In the genomic region with DNA sequence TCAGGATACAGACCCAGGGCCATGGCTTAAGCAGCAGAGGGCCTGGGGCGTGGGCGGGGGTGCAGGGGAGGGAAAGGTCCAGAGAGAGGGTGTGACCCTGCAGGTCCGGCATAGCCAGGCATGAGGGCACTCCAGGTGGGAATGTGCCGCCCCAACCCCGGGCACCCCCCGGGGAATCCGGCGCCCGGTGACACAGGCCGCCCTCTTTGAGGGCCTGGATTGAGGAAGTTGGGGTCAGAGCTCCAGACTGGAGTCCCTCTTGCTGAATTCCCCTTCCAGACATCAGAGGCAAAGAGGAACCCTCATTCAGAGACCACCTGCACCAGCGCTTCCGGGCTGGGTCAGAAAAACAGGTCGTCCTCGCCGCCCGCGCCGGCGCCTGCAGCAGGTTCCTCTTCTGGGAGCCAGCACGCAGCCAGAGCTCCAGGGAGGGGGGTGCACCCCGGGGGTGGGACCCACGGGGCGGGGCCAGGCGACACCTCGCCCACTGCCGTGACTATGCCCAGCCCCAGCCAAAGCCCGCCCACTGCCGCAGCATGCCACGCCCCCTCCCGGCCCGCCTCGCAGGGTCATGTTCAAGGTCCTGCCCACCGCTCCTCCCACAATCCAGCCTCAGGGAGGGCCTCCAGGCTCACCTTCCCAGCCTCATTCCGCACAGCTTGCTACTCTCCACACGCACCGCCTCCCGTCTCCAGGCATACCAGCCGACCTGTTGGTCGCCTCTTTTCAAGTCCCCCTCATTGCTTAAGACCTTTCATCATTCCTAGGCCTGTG, we compare ENCODE assay signal across 1 cellular context.
TF ChIP-seq lines count a peak whose summit lies in the region.

No MANE protein-coding gene starts in this region.

TF ChIP-seq in HepG2, 621 proteins besides CTCF, POLR2A, EP300 and RAD21 (continued from another document and continues in another):
- TF ChIP-seq, protein P1, sequence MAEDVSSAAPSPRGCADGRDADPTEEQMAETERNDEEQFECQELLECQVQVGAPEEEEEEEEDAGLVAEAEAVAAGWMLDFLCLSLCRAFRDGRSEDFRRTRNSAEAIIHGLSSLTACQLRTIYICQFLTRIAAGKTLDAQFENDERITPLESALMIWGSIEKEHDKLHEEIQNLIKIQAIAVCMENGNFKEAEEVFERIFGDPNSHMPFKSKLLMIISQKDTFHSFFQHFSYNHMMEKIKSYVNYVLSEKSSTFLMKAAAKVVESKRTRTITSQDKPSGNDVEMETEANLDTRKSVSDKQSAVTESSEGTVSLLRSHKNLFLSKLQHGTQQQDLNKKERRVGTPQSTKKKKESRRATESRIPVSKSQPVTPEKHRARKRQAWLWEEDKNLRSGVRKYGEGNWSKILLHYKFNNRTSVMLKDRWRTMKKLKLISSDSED (CRISPR knock-in tag; IDR thresholded peaks at IDR 0.05), result no peak
- TF ChIP-seq SMARCE1 (IDR thresholded peaks at IDR 0.05; ENCODE audit: borderline replicate concordance) (no peak), ZFP62 (CRISPR knock-in tag; IDR thresholded peaks at IDR 0.05) (no peak), PATZ1 (CRISPR knock-in tag; IDR thresholded peaks at IDR 0.05) (peak; percentile 60; the same call in 1 of the 2 replicates), ZSCAN12 (CRISPR knock-in tag; IDR thresholded peaks at IDR 0.05) (no peak), HOXA5 (CRISPR knock-in tag; IDR thresholded peaks at IDR 0.05) (0 out of 2 replicates have a peak, but pooled peaks have one; percentile 49), ZNF614 (CRISPR knock-in tag; IDR thresholded peaks at IDR 0.05; ENCODE audit: borderline replicate concordance) (no peak; the same call in 1 of the 2 replicates), ZKSCAN8 (CRISPR knock-in tag; IDR thresholded peaks at IDR 0.05; ENCODE audit: borderline replicate concordance) (no peak), PCBP1 (IDR thresholded peaks at IDR 0.05; ENCODE audit: borderline replicate concordance, low read depth, low read length) (no peak), ZNF850 (CRISPR knock-in tag; conservative IDR thresholded peaks at IDR 0.05) (no peak), ZBTB49 (CRISPR knock-in tag; IDR thresholded peaks at IDR 0.05; ENCODE audit: borderline replicate concordance) (no peak), ZNF263 (CRISPR knock-in tag; IDR thresholded peaks at IDR 0.05) (peak; percentile 73), ELF1 (CRISPR knock-in tag; IDR thresholded peaks at IDR 0.05) (no peak), ZNF780A (CRISPR knock-in tag; IDR thresholded peaks at IDR 0.05) (no peak), RERE (CRISPR knock-in tag; IDR thresholded peaks at IDR 0.05; ENCODE audit: low read depth) (peak; percentile 63; the same call in 1 of the 2 replicates), MXD1 (CRISPR knock-in tag; IDR thresholded peaks at IDR 0.05) (no peak), SIN3B (IDR thresholded peaks at IDR 0.05; ENCODE audit: low read length) (no peak), CHD4 (IDR thresholded peaks at IDR 0.05; ENCODE audit: borderline replicate concordance, low read length) (no peak), CAMTA2 (CRISPR knock-in tag; IDR thresholded peaks at IDR 0.05; ENCODE audit: borderline replicate concordance) (no peak), BATF2 (CRISPR knock-in tag; IDR thresholded peaks at IDR 0.05) (no peak), ZNF841 (CRISPR knock-in tag; IDR thresholded peaks at IDR 0.05; ENCODE audit: borderline replicate concordance) (no peak), ZNF343 (CRISPR knock-in tag; IDR thresholded peaks at IDR 0.05) (no peak), USF2 (IDR thresholded peaks at IDR 0.05; ENCODE audit: low read depth, low read length) (no peak), USF2 (CRISPR knock-in tag; IDR thresholded peaks at IDR 0.05; ENCODE audit: borderline replicate concordance) (no peak), NFIB (CRISPR knock-in tag; IDR thresholded peaks at IDR 0.05; ENCODE audit: borderline replicate concordance) (no peak), SSRP1 (CRISPR knock-in tag; IDR thresholded peaks at IDR 0.05) (no peak), CENPT (CRISPR knock-in tag; IDR thresholded peaks at IDR 0.05; ENCODE audit: low read depth) (no peak), KDM4B (CRISPR knock-in tag; IDR thresholded peaks at IDR 0.05) (no peak), ZIK1 (CRISPR knock-in tag; IDR thresholded peaks at IDR 0.05; ENCODE audit: borderline replicate concordance, low read depth) (no peak), SP1 (IDR thresholded peaks at IDR 0.05) (no peak), SP1 (CRISPR knock-in tag; IDR thresholded peaks at IDR 0.05) (peak; percentile 92)
- TF ChIP-seq, protein P2, sequence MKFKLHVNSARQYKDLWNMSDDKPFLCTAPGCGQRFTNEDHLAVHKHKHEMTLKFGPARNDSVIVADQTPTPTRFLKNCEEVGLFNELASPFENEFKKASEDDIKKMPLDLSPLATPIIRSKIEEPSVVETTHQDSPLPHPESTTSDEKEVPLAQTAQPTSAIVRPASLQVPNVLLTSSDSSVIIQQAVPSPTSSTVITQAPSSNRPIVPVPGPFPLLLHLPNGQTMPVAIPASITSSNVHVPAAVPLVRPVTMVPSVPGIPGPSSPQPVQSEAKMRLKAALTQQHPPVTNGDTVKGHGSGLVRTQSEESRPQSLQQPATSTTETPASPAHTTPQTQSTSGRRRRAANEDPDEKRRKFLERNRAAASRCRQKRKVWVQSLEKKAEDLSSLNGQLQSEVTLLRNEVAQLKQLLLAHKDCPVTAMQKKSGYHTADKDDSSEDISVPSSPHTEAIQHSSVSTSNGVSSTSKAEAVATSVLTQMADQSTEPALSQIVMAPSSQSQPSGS (CRISPR knock-in tag; IDR thresholded peaks at IDR 0.05), result no peak
- TF ChIP-seq, protein P3, sequence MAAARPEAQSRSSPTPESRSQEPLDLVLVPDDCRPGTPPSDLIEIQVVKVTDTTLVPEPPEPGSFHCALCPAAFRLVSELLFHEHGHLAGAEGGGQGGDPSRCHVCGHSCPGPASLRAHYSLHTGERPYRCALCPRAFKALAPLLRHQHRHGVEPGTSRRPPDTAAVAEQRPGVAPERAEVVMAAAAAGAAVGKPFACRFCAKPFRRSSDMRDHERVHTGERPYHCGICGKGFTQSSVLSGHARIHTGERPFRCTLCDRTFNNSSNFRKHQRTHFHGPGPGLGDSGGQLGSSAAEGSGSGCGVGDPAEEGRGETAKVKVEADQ (CRISPR knock-in tag; IDR thresholded peaks at IDR 0.05; ENCODE audit: borderline replicate concordance), result no peak
- TF ChIP-seq, protein P4, sequence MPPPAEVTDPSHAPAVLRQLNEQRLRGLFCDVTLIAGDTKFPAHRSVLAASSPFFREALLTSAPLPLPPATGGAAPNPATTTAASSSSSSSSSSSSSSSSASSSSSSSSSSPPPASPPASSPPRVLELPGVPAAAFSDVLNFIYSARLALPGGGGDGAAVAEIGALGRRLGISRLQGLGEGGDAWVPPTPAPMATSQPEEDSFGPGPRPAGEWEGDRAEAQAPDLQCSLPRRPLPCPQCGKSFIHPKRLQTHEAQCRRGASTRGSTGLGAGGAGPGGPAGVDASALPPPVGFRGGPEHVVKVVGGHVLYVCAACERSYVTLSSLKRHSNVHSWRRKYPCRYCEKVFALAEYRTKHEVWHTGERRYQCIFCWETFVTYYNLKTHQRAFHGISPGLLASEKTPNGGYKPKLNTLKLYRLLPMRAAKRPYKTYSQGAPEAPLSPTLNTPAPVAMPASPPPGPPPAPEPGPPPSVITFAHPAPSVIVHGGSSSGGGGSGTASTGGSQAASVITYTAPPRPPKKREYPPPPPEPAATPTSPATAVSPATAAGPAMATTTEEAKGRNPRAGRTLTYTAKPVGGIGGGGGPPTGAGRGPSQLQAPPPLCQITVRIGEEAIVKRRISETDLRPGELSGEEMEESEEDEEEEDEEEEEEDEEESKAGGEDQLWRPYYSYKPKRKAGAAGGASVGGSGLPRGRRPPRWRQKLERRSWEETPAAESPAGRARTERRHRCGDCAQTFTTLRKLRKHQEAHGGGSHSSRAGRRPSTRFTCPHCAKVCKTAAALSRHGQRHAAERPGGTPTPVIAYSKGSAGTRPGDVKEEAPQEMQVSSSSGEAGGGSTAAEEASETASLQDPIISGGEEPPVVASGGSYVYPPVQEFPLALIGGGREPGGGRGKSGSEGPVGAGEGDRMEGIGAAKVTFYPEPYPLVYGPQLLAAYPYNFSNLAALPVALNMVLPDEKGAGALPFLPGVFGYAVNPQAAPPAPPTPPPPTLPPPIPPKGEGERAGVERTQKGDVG (CRISPR knock-in tag; IDR thresholded peaks at IDR 0.05; ENCODE audit: borderline replicate concordance), result no peak
